ENCODE assay signal across 1 cellular context in genomic region chr1:15154480-15155036, GRCh38.
TF ChIP-seq lines count a peak whose summit lies in the region.

No MANE protein-coding gene starts in this region.

TF ChIP-seq in HepG2, 621 proteins besides CTCF, POLR2A, EP300 and RAD21 (continued from another document):
- TF ChIP-seq, protein P1, sequence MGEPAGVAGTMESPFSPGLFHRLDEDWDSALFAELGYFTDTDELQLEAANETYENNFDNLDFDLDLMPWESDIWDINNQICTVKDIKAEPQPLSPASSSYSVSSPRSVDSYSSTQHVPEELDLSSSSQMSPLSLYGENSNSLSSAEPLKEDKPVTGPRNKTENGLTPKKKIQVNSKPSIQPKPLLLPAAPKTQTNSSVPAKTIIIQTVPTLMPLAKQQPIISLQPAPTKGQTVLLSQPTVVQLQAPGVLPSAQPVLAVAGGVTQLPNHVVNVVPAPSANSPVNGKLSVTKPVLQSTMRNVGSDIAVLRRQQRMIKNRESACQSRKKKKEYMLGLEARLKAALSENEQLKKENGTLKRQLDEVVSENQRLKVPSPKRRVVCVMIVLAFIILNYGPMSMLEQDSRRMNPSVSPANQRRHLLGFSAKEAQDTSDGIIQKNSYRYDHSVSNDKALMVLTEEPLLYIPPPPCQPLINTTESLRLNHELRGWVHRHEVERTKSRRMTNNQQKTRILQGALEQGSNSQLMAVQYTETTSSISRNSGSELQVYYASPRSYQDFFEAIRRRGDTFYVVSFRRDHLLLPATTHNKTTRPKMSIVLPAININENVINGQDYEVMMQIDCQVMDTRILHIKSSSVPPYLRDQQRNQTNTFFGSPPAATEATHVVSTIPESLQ (CRISPR knock-in tag; conservative IDR thresholded peaks at IDR 0.05), result no peak
- TF ChIP-seq UBTF (CRISPR knock-in tag; IDR thresholded peaks at IDR 0.05) (no peak), TP53 (CRISPR knock-in tag; conservative IDR thresholded peaks at IDR 0.05) (no peak), ZNF354B (CRISPR knock-in tag; IDR thresholded peaks at IDR 0.05) (no peak), PCBP1 (IDR thresholded peaks at IDR 0.05; ENCODE audit: borderline replicate concordance, low read depth, low read length) (0 out of 2 replicates have a peak, but pooled peaks have one; percentile 19), ZNF124 (CRISPR knock-in tag; IDR thresholded peaks at IDR 0.05) (no peak), TARDBP (CRISPR knock-in tag; IDR thresholded peaks at IDR 0.05) (no peak), ERF (CRISPR knock-in tag; IDR thresholded peaks at IDR 0.05) (peak; percentile 7; the same call in 1 of the 2 replicates), RNF2 (conservative IDR thresholded peaks at IDR 0.05; ENCODE audit: low read depth) (no peak), HNRNPLL (IDR thresholded peaks at IDR 0.05; ENCODE audit: low read depth, low read length, poor library complexity, severe bottlenecking) (peak; percentile 26), KMT2A (CRISPR knock-in tag; IDR thresholded peaks at IDR 0.05) (no peak), SNAPC5 (CRISPR knock-in tag; IDR thresholded peaks at IDR 0.05; ENCODE audit: borderline replicate concordance) (no peak), HMG20A (CRISPR knock-in tag; IDR thresholded peaks at IDR 0.05; ENCODE audit: borderline replicate concordance) (no peak), ZMYM3 (CRISPR knock-in tag; IDR thresholded peaks at IDR 0.05) (no peak), ZBTB8A (CRISPR knock-in tag; IDR thresholded peaks at IDR 0.05; ENCODE audit: borderline replicate concordance, low read depth) (no peak), HNRNPL (IDR thresholded peaks at IDR 0.05; ENCODE audit: low read depth, low read length) (no peak), GLI4 (CRISPR knock-in tag; IDR thresholded peaks at IDR 0.05; ENCODE audit: borderline replicate concordance) (no peak), NCOR1 (IDR thresholded peaks at IDR 0.05; ENCODE audit: borderline replicate concordance, low read length) (peak; percentile 15; the same call in 1 of the 2 replicates), ZSCAN25 (CRISPR knock-in tag; IDR thresholded peaks at IDR 0.05) (no peak), ZNF12 (CRISPR knock-in tag; IDR thresholded peaks at IDR 0.05) (no peak), ATF1 (CRISPR knock-in tag; IDR thresholded peaks at IDR 0.05) (no peak), ZNF432 (CRISPR knock-in tag; IDR thresholded peaks at IDR 0.05; ENCODE audit: borderline replicate concordance) (no peak), ARHGAP35 (CRISPR knock-in tag; IDR thresholded peaks at IDR 0.05; ENCODE audit: borderline replicate concordance) (no peak), ZNF773 (CRISPR knock-in tag; IDR thresholded peaks at IDR 0.05; ENCODE audit: borderline replicate concordance) (no peak), SP5 (CRISPR knock-in tag; IDR thresholded peaks at IDR 0.05; ENCODE audit: borderline replicate concordance, low read depth) (0 out of 2 replicates have a peak, but pooled peaks have one; percentile 7), HOXA9 (CRISPR knock-in tag; IDR thresholded peaks at IDR 0.05; ENCODE audit: borderline replicate concordance) (no peak), ZNF770 (CRISPR knock-in tag; IDR thresholded peaks at IDR 0.05) (no peak), ZSCAN9 (CRISPR knock-in tag; IDR thresholded peaks at IDR 0.05; ENCODE audit: borderline replicate concordance) (no peak)
- TF ChIP-seq, protein P2, sequence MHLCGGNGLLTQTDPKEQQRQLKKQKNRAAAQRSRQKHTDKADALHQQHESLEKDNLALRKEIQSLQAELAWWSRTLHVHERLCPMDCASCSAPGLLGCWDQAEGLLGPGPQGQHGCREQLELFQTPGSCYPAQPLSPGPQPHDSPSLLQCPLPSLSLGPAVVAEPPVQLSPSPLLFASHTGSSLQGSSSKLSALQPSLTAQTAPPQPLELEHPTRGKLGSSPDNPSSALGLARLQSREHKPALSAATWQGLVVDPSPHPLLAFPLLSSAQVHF (CRISPR knock-in tag; IDR thresholded peaks at IDR 0.05), result no peak
- TF ChIP-seq, protein P3, sequence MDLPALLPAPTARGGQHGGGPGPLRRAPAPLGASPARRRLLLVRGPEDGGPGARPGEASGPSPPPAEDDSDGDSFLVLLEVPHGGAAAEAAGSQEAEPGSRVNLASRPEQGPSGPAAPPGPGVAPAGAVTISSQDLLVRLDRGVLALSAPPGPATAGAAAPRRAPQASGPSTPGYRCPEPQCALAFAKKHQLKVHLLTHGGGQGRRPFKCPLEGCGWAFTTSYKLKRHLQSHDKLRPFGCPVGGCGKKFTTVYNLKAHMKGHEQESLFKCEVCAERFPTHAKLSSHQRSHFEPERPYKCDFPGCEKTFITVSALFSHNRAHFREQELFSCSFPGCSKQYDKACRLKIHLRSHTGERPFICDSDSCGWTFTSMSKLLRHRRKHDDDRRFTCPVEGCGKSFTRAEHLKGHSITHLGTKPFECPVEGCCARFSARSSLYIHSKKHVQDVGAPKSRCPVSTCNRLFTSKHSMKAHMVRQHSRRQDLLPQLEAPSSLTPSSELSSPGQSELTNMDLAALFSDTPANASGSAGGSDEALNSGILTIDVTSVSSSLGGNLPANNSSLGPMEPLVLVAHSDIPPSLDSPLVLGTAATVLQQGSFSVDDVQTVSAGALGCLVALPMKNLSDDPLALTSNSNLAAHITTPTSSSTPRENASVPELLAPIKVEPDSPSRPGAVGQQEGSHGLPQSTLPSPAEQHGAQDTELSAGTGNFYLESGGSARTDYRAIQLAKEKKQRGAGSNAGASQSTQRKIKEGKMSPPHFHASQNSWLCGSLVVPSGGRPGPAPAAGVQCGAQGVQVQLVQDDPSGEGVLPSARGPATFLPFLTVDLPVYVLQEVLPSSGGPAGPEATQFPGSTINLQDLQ (CRISPR knock-in tag; IDR thresholded peaks at IDR 0.05), result no peak
- TF ChIP-seq, protein P4, sequence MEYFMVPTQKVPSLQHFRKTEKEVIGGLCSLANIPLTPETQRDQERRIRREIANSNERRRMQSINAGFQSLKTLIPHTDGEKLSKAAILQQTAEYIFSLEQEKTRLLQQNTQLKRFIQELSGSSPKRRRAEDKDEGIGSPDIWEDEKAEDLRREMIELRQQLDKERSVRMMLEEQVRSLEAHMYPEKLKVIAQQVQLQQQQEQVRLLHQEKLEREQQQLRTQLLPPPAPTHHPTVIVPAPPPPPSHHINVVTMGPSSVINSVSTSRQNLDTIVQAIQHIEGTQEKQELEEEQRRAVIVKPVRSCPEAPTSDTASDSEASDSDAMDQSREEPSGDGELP (IDR thresholded peaks at IDR 0.05; ENCODE audit: borderline replicate concordance, low read depth), result no peak
- TF ChIP-seq, protein P5, sequence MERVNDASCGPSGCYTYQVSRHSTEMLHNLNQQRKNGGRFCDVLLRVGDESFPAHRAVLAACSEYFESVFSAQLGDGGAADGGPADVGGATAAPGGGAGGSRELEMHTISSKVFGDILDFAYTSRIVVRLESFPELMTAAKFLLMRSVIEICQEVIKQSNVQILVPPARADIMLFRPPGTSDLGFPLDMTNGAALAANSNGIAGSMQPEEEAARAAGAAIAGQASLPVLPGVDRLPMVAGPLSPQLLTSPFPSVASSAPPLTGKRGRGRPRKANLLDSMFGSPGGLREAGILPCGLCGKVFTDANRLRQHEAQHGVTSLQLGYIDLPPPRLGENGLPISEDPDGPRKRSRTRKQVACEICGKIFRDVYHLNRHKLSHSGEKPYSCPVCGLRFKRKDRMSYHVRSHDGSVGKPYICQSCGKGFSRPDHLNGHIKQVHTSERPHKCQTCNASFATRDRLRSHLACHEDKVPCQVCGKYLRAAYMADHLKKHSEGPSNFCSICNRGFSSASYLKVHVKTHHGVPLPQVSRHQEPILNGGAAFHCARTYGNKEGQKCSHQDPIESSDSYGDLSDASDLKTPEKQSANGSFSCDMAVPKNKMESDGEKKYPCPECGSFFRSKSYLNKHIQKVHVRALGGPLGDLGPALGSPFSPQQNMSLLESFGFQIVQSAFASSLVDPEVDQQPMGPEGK (CRISPR knock-in tag; IDR thresholded peaks at IDR 0.05), result peak; percentile 63
